Comparison of ENCODE assay signal across 8 cellular contexts in genomic region chr9:130042931-130043653, GRCh38. TPM values are rescaled to one million over a fixed set of nuclear protein-coding genes. Genes with fewer than 3 reads are reported as not detected.
A peak's percentile ranks its signal among the peaks of the same experiment; 100 is the strongest.
DNase-seq lines count a peak whose midpoint lies in the region; ATAC-seq and TF ChIP-seq lines count a peak whose summit lies in the region.

Gene FNBP1 (minus strand): TSS chr9:130043189. CDS start chr9:130042975, 214 bp downstream.

- H3K4me1 ChIP-seq in ectodermal cell (ENCODE audit: control insufficient read depth, insufficient read depth, low read length) = peaks cover 5% of the 10 kb centered on the region
- peaks cover 47% of the 10 kb centered on the region for H3K4me1 ChIP-seq in lower lobe of right lung

- TF ChIP-seq CTCF in GM12864 (IDR thresholded peaks at IDR 0.05; ENCODE audit: low read depth, low read length, missing control alignments) = no peak
- TF ChIP-seq CTCF in lower lobe of right lung (IDR thresholded peaks at IDR 0.05) = no peak

- peak within 1 kb of the TSS; percentile 92 for H3K4me3 ChIP-seq in GM12864 (ENCODE audit: low read depth, low read length)
- H3K4me3 ChIP-seq in ectodermal cell (ENCODE audit: insufficient read depth, low read depth, low read length) = peak within 1 kb of the TSS; percentile 69
- H3K4me3 ChIP-seq in lower lobe of right lung = peak within 1 kb of the TSS; percentile 85

- no peaks in the 10 kb centered on the region for H3K9me3 ChIP-seq in ectodermal cell (ENCODE audit: control insufficient read depth, low read length)
- no peaks in the 10 kb centered on the region for H3K9me3 ChIP-seq in lower lobe of right lung

- H3K36me3 ChIP-seq in ectodermal cell (ENCODE audit: control insufficient read depth, insufficient read depth, low read length) = no peaks in the 10 kb centered on the region
- H3K36me3 ChIP-seq in lower lobe of right lung = no peaks in the 10 kb centered on the region

- WGBS in ectodermal cell, 2 experiments = 0% methylated on average over 84 of the region's 84 CpGs

- peaks cover 7% of the 10 kb centered on the region for H3K27me3 ChIP-seq in ectodermal cell (ENCODE audit: control insufficient read depth, insufficient read depth, low read length, poor library complexity, severe bottlenecking)
- H3K27me3 ChIP-seq in lower lobe of right lung (ENCODE audit: low read depth) = no peaks in the 10 kb centered on the region

- intact Hi-C loops in lower lobe of right lung (cut with DNase I) = no loop called here

- H3K27ac ChIP-seq in ectodermal cell (ENCODE audit: insufficient read depth, low read depth, low read length, poor library complexity, severe bottlenecking) (peak within 1 kb of the TSS; percentile 69), lower lobe of right lung (peak within 1 kb of the TSS; percentile 92)

- ATAC-seq in HG02981 (IDR thresholded peaks at IDR 0.05; ENCODE audit: unreplicated experiment) = peak; percentile 39
- peak; percentile 95 to 96 for ATAC-seq in lower lobe of right lung
- no peak for ATAC-seq in HG03039 (IDR thresholded peaks at IDR 0.05; ENCODE audit: unreplicated experiment)

- DNase-seq in GM12864 (ENCODE audit: low read depth) = no peak
- peak; percentile 45 for DNase-seq in NCI-H526 treated with DMSO at 0.1 percent for 48 hours (lab: John Stamatoyannopoulos, UW)
- DNase-seq in activated CD8-positive, alpha-beta memory T cell treated with anti-CD3 and anti-CD28 coated beads for 1 hour (ENCODE audit: extremely low read depth in 1 of 2, low read depth in 1 of 2) = peak; percentile 49 to 73
- DNase-seq in lower lobe of right lung = peak; percentile 85
- DNase-seq in stimulated activated CD4-positive, alpha-beta T cell treated with anti-CD3 and anti-CD28 coated beads, Interleukin-4, amount 100 ng/mL, for 48 hours (ENCODE audit: low read depth in 2 of 2) = peak; percentile 72 to 78

RNA-seq across cellular contexts. Expression of gene FNBP1, which starts in this region (rescaled TPM):
- 49.8 TPM for polyA plus RNA-seq in ectodermal cell (2013, experiment 1 of 4)
- 49.1 TPM for polyA plus RNA-seq in ectodermal cell (2013, experiment 2 of 4)
- 33.6 TPM for polyA plus RNA-seq in ectodermal cell (2013, experiment 3 of 4)
- 36.3 TPM for polyA plus RNA-seq in ectodermal cell (2013, experiment 4 of 4)
- total RNA-seq in lower lobe of right lung = 61.1 TPM
